In genomic region chr1:156623946-156624813, GRCh38 we compare ENCODE assay signal across 1 cellular context.
TF ChIP-seq lines count a peak whose summit lies in the region.

No MANE protein-coding gene starts in this region.

TF ChIP-seq in K562, 482 proteins besides CTCF, POLR2A, EP300 and RAD21 (continued from another document and continues in another):
- peak; percentile 99 for TF ChIP-seq CTCFL (IDR thresholded peaks at IDR 0.05; ENCODE audit: borderline replicate concordance, insufficient read depth, low read depth, low read length, poor library complexity, severe bottlenecking)
- TF ChIP-seq HOXB6 (CRISPR knock-in tag; IDR thresholded peaks at IDR 0.05; ENCODE audit: borderline replicate concordance), result no peak
- no peak for TF ChIP-seq ZNF77 (CRISPR knock-in tag; IDR thresholded peaks at IDR 0.05)
- no peak for TF ChIP-seq ZNF79 (CRISPR knock-in tag; IDR thresholded peaks at IDR 0.05; ENCODE audit: low read depth)
- TF ChIP-seq THRAP3 (IDR thresholded peaks at IDR 0.05; ENCODE audit: borderline replicate concordance), result no peak
- TF ChIP-seq MXI1 (IDR thresholded peaks at IDR 0.05; ENCODE audit: low read depth, low read length), result no peak
- TF ChIP-seq ZBTB7A (IDR thresholded peaks at IDR 0.05; ENCODE audit: borderline replicate concordance, control insufficient read depth, low read depth, low read length), result peak; percentile 86
- no peak for TF ChIP-seq ZNF764 (CRISPR knock-in tag; IDR thresholded peaks at IDR 0.05; ENCODE audit: low read depth)
- no peak for TF ChIP-seq SMARCB1 (IDR thresholded peaks at IDR 0.05; ENCODE audit: insufficient read length, low read depth)
- TF ChIP-seq ATF3 (IDR thresholded peaks at IDR 0.05), result no peak
- no peak for TF ChIP-seq ATF3 (CRISPR knock-in tag; conservative IDR thresholded peaks at IDR 0.05)
- TF ChIP-seq HMBOX1 (IDR thresholded peaks at IDR 0.05), result no peak
- TF ChIP-seq CBFB (CRISPR knock-in tag; IDR thresholded peaks at IDR 0.05), result no peak
- no peak for TF ChIP-seq SP1 (CRISPR knock-in tag; IDR thresholded peaks at IDR 0.05)
- TF ChIP-seq ZNF436 (CRISPR knock-in tag; IDR thresholded peaks at IDR 0.05), result no peak
- peak; percentile 80 for TF ChIP-seq E2F3 (CRISPR knock-in tag; IDR thresholded peaks at IDR 0.05)
- TF ChIP-seq SUPT5H (IDR thresholded peaks at IDR 0.05), result peak; percentile 78
- no peak for TF ChIP-seq ELK3 (CRISPR knock-in tag; IDR thresholded peaks at IDR 0.05)
- no peak for TF ChIP-seq NCOA6 (IDR thresholded peaks at IDR 0.05)
- no peak for TF ChIP-seq ZBTB11 (CRISPR knock-in tag; IDR thresholded peaks at IDR 0.05)
- TF ChIP-seq TAF1 (IDR thresholded peaks at IDR 0.05; ENCODE audit: control insufficient read depth, extremely low read depth, insufficient read depth, low read length, severe bottlenecking), result peak; percentile 82
- TF ChIP-seq THRB (CRISPR knock-in tag; conservative IDR thresholded peaks at IDR 0.05), result no peak
- no peak for TF ChIP-seq NR3C1 (CRISPR knock-in tag; IDR thresholded peaks at IDR 0.05)
- TF ChIP-seq PHTF2 (CRISPR knock-in tag; IDR thresholded peaks at IDR 0.05), result no peak
- no peak for TF ChIP-seq CAMTA2 (CRISPR knock-in tag; conservative IDR thresholded peaks at IDR 0.05)
- no peak for TF ChIP-seq E4F1 (CRISPR knock-in tag; IDR thresholded peaks at IDR 0.05; ENCODE audit: borderline replicate concordance)
- no peak for TF ChIP-seq U2AF1 (optimal IDR thresholded peaks at IDR 0.05; ENCODE audit: low read depth, low read length)
- TF ChIP-seq HLTF (IDR thresholded peaks at IDR 0.05), result no peak
- TF ChIP-seq TOE1 (IDR thresholded peaks at IDR 0.05; ENCODE audit: borderline replicate concordance), result 0 out of 2 replicates have a peak, but pooled peaks have one; percentile 58
- no peak for TF ChIP-seq TOE1 (CRISPR knock-in tag; IDR thresholded peaks at IDR 0.05; ENCODE audit: borderline replicate concordance, low read depth)
- no peak for TF ChIP-seq TSHZ1 (CRISPR knock-in tag; IDR thresholded peaks at IDR 0.05)
- TF ChIP-seq HDAC2 (IDR thresholded peaks at IDR 0.05), result 0 out of 2 replicates have a peak, but pooled peaks have one; percentile 12
- no peak for TF ChIP-seq FOSL1 (tag; conservative IDR thresholded peaks at IDR 0.05)
- TF ChIP-seq NCOA4 (IDR thresholded peaks at IDR 0.05; ENCODE audit: partially characterized antibody), result no peak
- peak; percentile 49; the same call in 1 of the 2 replicates for TF ChIP-seq ERF (CRISPR knock-in tag; IDR thresholded peaks at IDR 0.05)
- no peak for TF ChIP-seq ATF4 (CRISPR knock-in tag; IDR thresholded peaks at IDR 0.05)
- 0 out of 2 replicates have a peak, but pooled peaks have one; percentile 21 for TF ChIP-seq ZBTB9 (CRISPR knock-in tag; IDR thresholded peaks at IDR 0.05)
- no peak for TF ChIP-seq BMI1 (IDR thresholded peaks at IDR 0.05; ENCODE audit: low read length)
- no peak for TF ChIP-seq CC2D1A (IDR thresholded peaks at IDR 0.05)
- TF ChIP-seq NCOR1 (IDR thresholded peaks at IDR 0.05), result no peak
- no peak for TF ChIP-seq ZNF584 (CRISPR knock-in tag; IDR thresholded peaks at IDR 0.05; ENCODE audit: low read depth)
- TF ChIP-seq RFX5 (IDR thresholded peaks at IDR 0.05; ENCODE audit: low read depth, low read length), result no peak
- peak; percentile 26 for TF ChIP-seq HMGN3 (IDR thresholded peaks at IDR 0.05; ENCODE audit: borderline replicate concordance, extremely low read depth, insufficient read length, low read depth, low read length)
- no peak for TF ChIP-seq THAP7 (CRISPR knock-in tag; IDR thresholded peaks at IDR 0.05)
- no peak for TF ChIP-seq FOS (IDR thresholded peaks at IDR 0.05; ENCODE audit: extremely low read depth, insufficient read length)
- no peak for TF ChIP-seq ZNF780A (CRISPR knock-in tag; IDR thresholded peaks at IDR 0.05)
- peak; percentile 69; the same call in 1 of the 2 replicates for TF ChIP-seq MBD2 (IDR thresholded peaks at IDR 0.05; ENCODE audit: borderline replicate concordance, low read depth)
- peak; percentile 30; the same call in 1 of the 2 replicates for TF ChIP-seq SOX6 (IDR thresholded peaks at IDR 0.05)
- no peak for TF ChIP-seq TAF9B (IDR thresholded peaks at IDR 0.05; ENCODE audit: partially characterized antibody)
